In genomic region chr15:64883097-64883581, GRCh38 we compare ENCODE assay signal across 8 cellular contexts. TPM values are rescaled to one million over a fixed set of nuclear protein-coding genes. Genes with fewer than 3 reads are reported as not detected.
DNase-seq lines count a peak whose midpoint lies in the region; ATAC-seq and TF ChIP-seq lines count a peak whose summit lies in the region.

No MANE protein-coding gene starts in this region.

- H3K4me1 Mint-ChIP-seq in stimulated activated effector memory CD8-positive, alpha-beta T cell treated with anti-CD3 and anti-CD28 coated beads, Interleukin-12 subunit alpha, Interleukin-12 subunit beta, amount 100 ng/mL, for 72 hours, result peaks cover 32% of the 10 kb centered on the region

- H3K9me3 ChIP-seq in Peyer's patch, result no peaks in the 10 kb centered on the region

- peak overlapping the region; percentile 95 for H3K27ac Mint-ChIP-seq in stimulated activated effector memory CD8-positive, alpha-beta T cell treated with anti-CD3 and anti-CD28 coated beads, Interleukin-12 subunit alpha, Interleukin-12 subunit beta, amount 100 ng/mL, for 72 hours

- no peaks in the 10 kb centered on the region for H3K27me3 ChIP-seq in Peyer's patch

- no peak for TF ChIP-seq CTCF in Peyer's patch (IDR thresholded peaks at IDR 0.05)

- no peak overlapping the region for H3K4me3 ChIP-seq in Peyer's patch

- DNase-seq in A172 (ENCODE audit: low spot score) (peak; percentile 40), Peyer's patch (no peak), pons (ENCODE audit: low spot score) (no peak), NCI-H146 (lab: John Stamatoyannopoulos, UW) (no peak), NCI-H2029 treated with DMSO at 0.1 percent for 48 hours (lab: John Stamatoyannopoulos, UW) (no peak)
- peak; percentile 26 to 75 for DNase-seq in stimulated activated effector memory CD8-positive, alpha-beta T cell treated with anti-CD3 and anti-CD28 coated beads, Interleukin-12 subunit alpha, Interleukin-12 subunit beta, amount 100 ng/mL, for 72 hours (ENCODE audit: low spot score in 2 of 2)

- no peak for TF ChIP-seq POLR2A in Peyer's patch (IDR thresholded peaks at IDR 0.05)

- peaks cover 9% of the 10 kb centered on the region for H3K36me3 Mint-ChIP-seq in stimulated activated effector memory CD8-positive, alpha-beta T cell treated with anti-CD3 and anti-CD28 coated beads, Interleukin-12 subunit alpha, Interleukin-12 subunit beta, amount 100 ng/mL, for 72 hours

- ATAC-seq in GM19324 (IDR thresholded peaks at IDR 0.05; ENCODE audit: low FRiP score, unreplicated experiment), result peak; percentile 37
- peak; percentile 31 for ATAC-seq in esophagus mucosa
- ATAC-seq in stimulated activated effector memory CD8-positive, alpha-beta T cell treated with anti-CD3 and anti-CD28 coated beads, Interleukin-12 subunit alpha, Interleukin-12 subunit beta, amount 100 ng/mL, for 72 hours, result peak; percentile 89

- H3K36me3 ChIP-seq in Peyer's patch, result no peaks in the 10 kb centered on the region

- peaks cover 0 to 25% (median 18%) of the 10 kb centered on the region in 4 donors for H3K4me1 ChIP-seq in Peyer's patch

- H3K27ac ChIP-seq in Peyer's patch, result peak overlapping the region; percentile 41 to 75 (median 67)

- no peaks in the 10 kb centered on the region for H3K9me3 Mint-ChIP-seq in stimulated activated effector memory CD8-positive, alpha-beta T cell treated with anti-CD3 and anti-CD28 coated beads, Interleukin-12 subunit alpha, Interleukin-12 subunit beta, amount 100 ng/mL, for 72 hours

- H3K4me3 Mint-ChIP-seq in stimulated activated effector memory CD8-positive, alpha-beta T cell treated with anti-CD3 and anti-CD28 coated beads, Interleukin-12 subunit alpha, Interleukin-12 subunit beta, amount 100 ng/mL, for 72 hours, result peak overlapping the region; percentile 75

RNA-seq across cellular contexts. Expression of gene ANKDD1A, which starts 28.6 kb away (rescaled TPM):
- 5.9 and 15.7 TPM in 2 replicates for total RNA-seq in A172 (2014; rRNA removed; shearing (Covaris generic))
- total RNA-seq in Peyer's patch (10 to 100 TPM in 1 of 4 donors, 1 to 10 TPM in 3; 3.9 to 13.2 (median 5.3) TPM), esophagus mucosa (1.6 TPM)

RNA-seq across cellular contexts. Expression of gene PLEKHO2, which starts 41.4 kb away (rescaled TPM):
- total RNA-seq in A172 (2014; rRNA removed; shearing (Covaris generic)), result 15.2 and 24.3 TPM in 2 replicates
- 10 to 100 TPM in 1 of 4 donors, 1 to 10 TPM in 3; 4.7 to 18.2 (median 7.4) TPM for total RNA-seq in Peyer's patch
- total RNA-seq in esophagus mucosa, result 3.9 TPM

RNA-seq across cellular contexts. Expression of gene PIF1, which starts 57.7 kb away (rescaled TPM):
- 11.0 and 15.1 TPM in 2 replicates for total RNA-seq in A172 (2014; rRNA removed; shearing (Covaris generic))
- 1 to 10 TPM; 3.5 to 8.5 (median 6.9) TPM for total RNA-seq in Peyer's patch
- 6.3 TPM for total RNA-seq in esophagus mucosa

Comparison
In these comparisons a context has a peak if more than half of its experiments do, and no peak if none do; other contexts are left out.
1. DNase-seq: peak in A172 (single experiment) and stimulated activated effector memory CD8-positive, alpha-beta T cell treated with anti-CD3 and anti-CD28 coated beads, Interleukin-12 subunit alpha, Interleukin-12 subunit beta, amount 100 ng/mL, for 72 hours (2 of 2); none in Peyer's patch (0 of 3), pons (single experiment), NCI-H146 (single experiment) and NCI-H2029 treated with DMSO at 0.1 percent for 48 hours (single experiment).
2. ATAC-seq: peak in every context shown above with its lines; median percentile 89 in stimulated activated effector memory CD8-positive, alpha-beta T cell treated with anti-CD3 and anti-CD28 coated beads, Interleukin-12 subunit alpha, Interleukin-12 subunit beta, amount 100 ng/mL, for 72 hours; 37 in GM19324; 31 in esophagus mucosa.